8 cellular contexts compared by ENCODE assay signal in genomic region chr17:42012363-42012762, GRCh38. TPM values are rescaled to one million over a fixed set of nuclear protein-coding genes. Genes with fewer than 3 reads are reported as not detected.
DNase-seq lines count a peak whose midpoint lies in the region; ATAC-seq and TF ChIP-seq lines count a peak whose summit lies in the region.
"Not testable (repeated sequence)": the region's sequence is repeated elsewhere in the genome, so short reads cannot be mapped to it uniquely, and the experiment has no call there.

No MANE protein-coding gene starts in this region.

- CTCF ChIA-PET in MCF 10A (lab: Yijun Ruan, JAX): interaction anchor here (0.6 kb wide), 2 partner anchors 184 to 1498 kb away, joined by 3 to 5 read pairs; no protein-coding TSS in a partner anchor

- 71 to 83% methylated on average over 4 of the region's 4 CpGs for WGBS in endodermal cell (ENCODE audit: insufficient coverage in 1 of 2, insufficient read length in 1 of 2), 2 experiments

- not testable (repeated sequence) for TF ChIP-seq CTCF in CD14-positive monocyte (IDR thresholded peaks at IDR 0.05); MCF 10A (IDR thresholded peaks at IDR 0.05; ENCODE audit: unreplicated experiment); endodermal cell (conservative IDR thresholded peaks at IDR 0.05); neural progenitor cell (IDR thresholded peaks at IDR 0.05)

- peaks cover 60% of the 10 kb centered on the region for H3F3A ChIP-seq in neural progenitor cell (ENCODE audit: low read depth)

- H3K9ac ChIP-seq in HUES6 (ENCODE audit: low read length): peak overlapping the region; percentile 72
- not testable (repeated sequence) for H3K9ac ChIP-seq in endodermal cell (ENCODE audit: extremely low read depth, low read length, poor library complexity, severe bottlenecking); neural progenitor cell
- H3K9ac ChIP-seq in iPS-15b (ENCODE audit: low read depth, low read length): peak overlapping the region; percentile 27

- peaks cover 98% of the 10 kb centered on the region for H3K79me2 ChIP-seq in neural progenitor cell (ENCODE audit: low read depth)

- H3K27me3 ChIP-seq in H7 (ENCODE audit: control insufficient read depth, insufficient read depth, low read length); HUES6 (ENCODE audit: control insufficient read depth, insufficient read depth, low read length); endodermal cell (ENCODE audit: control insufficient read depth, insufficient read depth, low read length, poor library complexity, severe bottlenecking); iPS-15b (ENCODE audit: control insufficient read depth, insufficient read depth, low read length); neural progenitor cell: not testable (repeated sequence)

- not testable (repeated sequence) for H3K4me3 ChIP-seq in H7 (ENCODE audit: insufficient read depth, low read depth, low read length); endodermal cell (ENCODE audit: low read length); iPS-15b (ENCODE audit: low read depth, low read length); neural progenitor cell
- peak overlapping the region; percentile 6; the same call in 1 of the 2 replicates for H3K4me3 ChIP-seq in HUES6 (ENCODE audit: low read depth, low read length)

- H3K9me3 ChIP-seq in HUES6 (ENCODE audit: control insufficient read depth, insufficient read depth, low read depth, low read length); T-helper 17 cell (ENCODE audit: control insufficient read depth, low read length, poor library complexity, severe bottlenecking); endodermal cell (ENCODE audit: control insufficient read depth, low read length); iPS-15b (ENCODE audit: control insufficient read depth, insufficient read depth, low read length); neural progenitor cell (ENCODE audit: low read depth): not testable (repeated sequence)

- not testable (repeated sequence) for H3K4me2 ChIP-seq in neural progenitor cell

- not testable (repeated sequence) for H3K36me3 ChIP-seq in H7 (replicated peaks; ENCODE audit: control insufficient read depth, insufficient read depth, low read length); iPS-15b (ENCODE audit: control insufficient read depth, insufficient read depth, low read length); neural progenitor cell
- H3K36me3 ChIP-seq in HUES6 (ENCODE audit: control insufficient read depth, insufficient read depth, low read length): peaks cover 13% of the 10 kb centered on the region; the same call in 1 of the 2 replicates
- peaks cover 27% of the 10 kb centered on the region for H3K36me3 ChIP-seq in endodermal cell (ENCODE audit: control insufficient read depth, insufficient read depth, low read length)

- H3K36me3 Mint-ChIP-seq in CD14-positive monocyte: peaks cover 9 to 28% of the 10 kb centered on the region in 2 donors
- not testable (repeated sequence) for H3K36me3 Mint-ChIP-seq in T-helper 17 cell (ENCODE audit: low read depth); MCF 10A (ENCODE audit: insufficient read depth, unreplicated experiment)
- peaks cover 31% of the 10 kb centered on the region for H3K36me3 Mint-ChIP-seq in endodermal cell (ENCODE audit: low read depth)
- H3K36me3 Mint-ChIP-seq in neural progenitor cell: peaks cover 26% of the 10 kb centered on the region

- peaks cover 33% of the 10 kb centered on the region for H3K4me1 ChIP-seq in HUES6 (ENCODE audit: control insufficient read depth, insufficient read depth, low read length)
- not testable (repeated sequence) for H3K4me1 ChIP-seq in endodermal cell (ENCODE audit: control insufficient read depth, insufficient read depth, low read length)
- peaks cover 30% of the 10 kb centered on the region for H3K4me1 ChIP-seq in iPS-15b (ENCODE audit: control insufficient read depth, insufficient read depth, low read length)
- H3K4me1 ChIP-seq in neural progenitor cell: peaks cover 20% of the 10 kb centered on the region

- DNase-seq in CD14-positive monocyte (ENCODE audit: low spot score); T-helper 17 cell; MCF 10A (ENCODE audit: unreplicated experiment); endodermal cell; neural progenitor cell (ENCODE audit: low spot score): not testable (repeated sequence)
- peak; percentile 55 for DNase-seq in H7

- H3K27ac ChIP-seq in HUES6 (ENCODE audit: low read depth, low read length) (peak overlapping the region; percentile 91), endodermal cell (ENCODE audit: low read depth, low read length) (peak overlapping the region; percentile 41)
- not testable (repeated sequence) for H3K27ac ChIP-seq in neural progenitor cell

- not testable (repeated sequence) for H3K9me3 Mint-ChIP-seq in CD14-positive monocyte; MCF 10A (ENCODE audit: unreplicated experiment); endodermal cell; neural progenitor cell

- H3K4me1 Mint-ChIP-seq in CD14-positive monocyte (peaks cover 68% of the 10 kb centered on the region), T-helper 17 cell (peaks cover 40% of the 10 kb centered on the region), MCF 10A (ENCODE audit: insufficient read depth, unreplicated experiment) (peaks cover 24% of the 10 kb centered on the region), endodermal cell (peaks cover 28% of the 10 kb centered on the region), neural progenitor cell (peaks cover 41% of the 10 kb centered on the region)

- peaks cover 41% of the 10 kb centered on the region for H4K20me1 ChIP-seq in neural progenitor cell (ENCODE audit: low read depth)

- BruUV-seq in MCF 10A (replicated peaks; lab: Mats Ljungman, UMichigan): not testable (repeated sequence)

- intact Hi-C loops in CD14-positive monocyte (cut with micrococcal nuclease): loop anchor here in 1 of 2 donors (5.0 kb wide), 1 partner anchor 45 kb away; the partner anchor contains the start of gene CNP
- intact Hi-C loops in MCF 10A (cut with micrococcal nuclease): not testable (repeated sequence)

- not testable (repeated sequence) for H2AFZ ChIP-seq in neural progenitor cell (replicated peaks)

- not testable (repeated sequence) for ATAC-seq in T-helper 17 cell

- not testable (repeated sequence) for H3K27me3 Mint-ChIP-seq in CD14-positive monocyte (ENCODE audit: low read depth in 3 of 3); T-helper 17 cell; MCF 10A (ENCODE audit: insufficient read depth, unreplicated experiment); endodermal cell (ENCODE audit: insufficient read depth); neural progenitor cell (ENCODE audit: insufficient read depth, low read depth)

- peak overlapping the region in 6 of 7 donors; percentile 24 to 93 (median 61) for H3K27ac Mint-ChIP-seq in CD14-positive monocyte
- peak overlapping the region; percentile 32 for H3K27ac Mint-ChIP-seq in T-helper 17 cell
- peak overlapping the region; percentile 20 for H3K27ac Mint-ChIP-seq in MCF 10A (ENCODE audit: low read depth, unreplicated experiment)
- H3K27ac Mint-ChIP-seq in endodermal cell: peak overlapping the region; percentile 56
- peak overlapping the region; percentile 66 for H3K27ac Mint-ChIP-seq in neural progenitor cell

- POLR2A ChIA-PET in MCF 10A (lab: Yijun Ruan, JAX): interaction anchor here (1.2 to 3.6 kb wide), 4 partner anchors 8 to 524 kb away, joined by 3 to 11 read pairs (median 4); partner anchors contain the start of genes CNP, KLHL11 and NAGLU

- not testable (repeated sequence) for H3K4me3 Mint-ChIP-seq in CD14-positive monocyte; MCF 10A (ENCODE audit: unreplicated experiment); endodermal cell; neural progenitor cell
- peak overlapping the region; percentile 53 for H3K4me3 Mint-ChIP-seq in T-helper 17 cell

RNA-seq across cellular contexts. Expression of gene DNAJC7, which starts 4.9 kb away (rescaled TPM):
- 10 to 100 TPM; 59.6 to 79.7 TPM for polyA plus RNA-seq in CD14-positive monocyte
- total RNA-seq in H7 (2014; rRNA removed; shearing (Covaris generic)): 83.4 and 97.3 TPM in 2 replicates
- total RNA-seq in T-helper 17 cell (100 to 1,000 TPM; 113 to 124 TPM), MCF 10A (2022) (112 and 130 TPM in 2 replicates), endodermal cell (100 to 1,000 TPM; 112 to 116 TPM), neural progenitor cell (ENCODE audit: low replicate concordance) (80.7 and 92.5 TPM in 2 replicates)
- 90.7 TPM for polyA plus RNA-seq in endodermal cell (2013, experiment 1 of 2)
- 88.3 TPM for polyA plus RNA-seq in endodermal cell (2013, experiment 2 of 2)

RNA-seq across cellular contexts. Expression of gene NKIRAS2, which starts 7.5 kb away (rescaled TPM):
- polyA plus RNA-seq in CD14-positive monocyte: 10 to 100 TPM; 51.1 to 69.9 TPM
- 31.4 and 35.0 TPM in 2 replicates for total RNA-seq in H7 (2014; rRNA removed; shearing (Covaris generic))
- total RNA-seq in T-helper 17 cell: 10 to 100 TPM; 14.3 to 15.6 TPM
- 34.1 and 40.0 TPM in 2 replicates for total RNA-seq in MCF 10A (2022)
- 10 to 100 TPM; 48.0 to 51.2 TPM for total RNA-seq in endodermal cell
- 58.2 TPM for polyA plus RNA-seq in endodermal cell (2013, experiment 1 of 2)
- 53.7 TPM for polyA plus RNA-seq in endodermal cell (2013, experiment 2 of 2)
- total RNA-seq in neural progenitor cell (ENCODE audit: low replicate concordance): 23.7 and 50.1 TPM in 2 replicates

RNA-seq across cellular contexts. Expression of gene C17orf113, which starts 38.0 kb away (rescaled TPM):
- under 1 TPM; 0.20 to 0.28 TPM for polyA plus RNA-seq in CD14-positive monocyte
- 1.0 and 1.1 TPM in 2 replicates for total RNA-seq in H7 (2014; rRNA removed; shearing (Covaris generic))
- total RNA-seq in T-helper 17 cell (under 1 TPM; 0.65 to 0.85 TPM), MCF 10A (2022) (0.72 and 0.81 TPM in 2 replicates), endodermal cell (1 to 10 TPM; 1.7 to 2.9 TPM), neural progenitor cell (ENCODE audit: low replicate concordance) (2.2 and 5.5 TPM in 2 replicates)
- 2.2 TPM for polyA plus RNA-seq in endodermal cell (2013, experiment 1 of 2)
- polyA plus RNA-seq in endodermal cell (2013, experiment 2 of 2): 2.2 TPM

RNA-seq across cellular contexts. Expression of gene CNP, which starts 45.8 kb away (rescaled TPM):
- polyA plus RNA-seq in CD14-positive monocyte: 10 to 100 TPM; 47.0 to 50.2 TPM
- 32.8 and 46.1 TPM in 2 replicates for total RNA-seq in H7 (2014; rRNA removed; shearing (Covaris generic))
- 10 to 100 TPM; 21.0 to 23.4 TPM for total RNA-seq in T-helper 17 cell
- total RNA-seq in MCF 10A (2022): 42.6 and 46.2 TPM in 2 replicates
- total RNA-seq in endodermal cell: 10 to 100 TPM; 64.3 to 79.6 TPM
- 57.7 TPM for polyA plus RNA-seq in endodermal cell (2013, experiment 1 of 2)
- 55.6 TPM for polyA plus RNA-seq in endodermal cell (2013, experiment 2 of 2)
- total RNA-seq in neural progenitor cell (ENCODE audit: low replicate concordance): 38.6 and 70.3 TPM in 2 replicates
